In the genomic region with DNA sequence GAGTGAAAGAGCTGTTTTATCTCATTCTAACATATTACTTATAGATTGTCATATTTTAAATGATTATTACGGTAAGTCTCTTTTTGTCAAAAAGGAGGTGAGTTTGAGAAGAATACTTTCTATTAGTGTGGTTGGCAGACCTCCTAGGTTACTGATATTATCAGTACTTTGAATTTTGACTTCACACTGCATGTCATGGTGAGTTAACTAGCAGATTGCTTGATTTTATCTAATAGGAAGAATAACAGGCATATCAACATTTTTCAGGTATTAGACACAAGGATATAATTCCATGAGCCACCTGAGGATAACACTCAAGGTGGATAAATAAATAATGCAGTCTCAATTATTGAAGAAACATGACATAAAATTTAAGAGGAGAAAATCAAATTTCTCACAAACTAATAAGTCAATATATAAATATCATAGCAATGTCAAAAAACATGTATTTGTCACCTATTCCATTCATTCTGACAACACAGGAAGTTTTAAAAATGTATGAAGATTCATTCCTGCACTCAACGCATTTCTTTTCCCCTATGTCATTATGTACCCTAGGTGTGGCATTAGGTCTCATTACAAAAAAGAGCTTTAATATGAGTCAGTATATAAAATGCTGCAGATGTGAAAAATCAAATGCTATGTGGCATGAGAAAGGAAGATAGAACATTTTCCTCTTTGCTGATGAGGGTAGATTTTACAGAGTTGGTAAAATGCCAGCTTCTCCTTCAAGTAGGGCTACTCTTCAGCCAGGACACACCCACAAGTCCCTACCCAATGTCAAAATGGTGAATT, we compare ENCODE assay signal across 17 cellular contexts.
DNase-seq lines count a peak whose midpoint lies in the region; ATAC-seq, FAIRE-seq and TF ChIP-seq lines count a peak whose summit lies in the region.
"Had no signal": no experiment of that assay in that cellular context is flagged by ENCODE, and none has a peak within 500 bp of the region (broad histone marks: within the 10 kb centered on the region; RNA-seq: fewer than 3 reads in every experiment).

No MANE protein-coding gene starts in this region.

- intact Hi-C loops in PC-9 (cut with micrococcal nuclease; ENCODE audit: unreplicated experiment): loop anchor here (1.0 to 10.0 kb wide), 3 partner anchors 20 to 428 kb away; no protein-coding TSS in a partner anchor
- intact Hi-C loops in pancreas (cut with DNase I): no loop called here
- intact Hi-C loops in heart left ventricle (cut with DNase I): no loop called here

- H3K4me3 ChIP-seq in PC-9: peak overlapping the region; percentile 17; the same call in 1 of the 2 replicates
- no peak overlapping the region for H3K4me3 ChIP-seq in pancreas
- no peak overlapping the region for H3K4me3 ChIP-seq in heart left ventricle
- H3K4me3 ChIP-seq: BLaER1 treated with 17β-estradiol and CSF1 and Interleukin-3, amounts not matched to agents 10 nM and 100 nM had no signal

- TF ChIP-seq CTCF in PC-9 (conservative IDR thresholded peaks at IDR 0.05) (no peak), pancreas (IDR thresholded peaks at IDR 0.05) (no peak), heart left ventricle (IDR thresholded peaks at IDR 0.05) (no peak)

- WGBS in pancreas, 2 donors: 70 to 81% methylated on average over 2 of the region's 2 CpGs
- 69 to 84% (median 80%) methylated on average over 2 of the region's 2 CpGs for WGBS in heart left ventricle, 4 donors

- POLR2A ChIA-PET in PC-9 (lab: Charles Lee; ENCODE audit: unreplicated experiment): no interaction called here

- H3K27me3 ChIP-seq in PC-9 (ENCODE audit: insufficient read depth, low read depth) (no peaks in the 10 kb centered on the region), pancreas (peaks cover 0 to 4% (median 0%) of the 10 kb centered on the region in 4 donors), heart left ventricle (no peaks in the 10 kb centered on the region)
- H3K27me3 ChIP-seq: BLaER1 treated with 17β-estradiol and CSF1 and Interleukin-3, amounts not matched to agents 10 nM and 100 nM had no signal

- H3K4me2 ChIP-seq in PC-9: peak overlapping the region; percentile 51
- H3K4me2 ChIP-seq: BLaER1 treated with 17β-estradiol and CSF1 and Interleukin-3, amounts not matched to agents 10 nM and 100 nM had no signal

- H3K4me1 ChIP-seq in PC-9 (replicated peaks; ENCODE audit: insufficient read depth): peaks cover 31% of the 10 kb centered on the region
- no peaks in the 10 kb centered on the region for H3K4me1 ChIP-seq in pancreas
- no peaks in the 10 kb centered on the region for H3K4me1 ChIP-seq in heart left ventricle
- H3K4me1 ChIP-seq: BLaER1 treated with 17β-estradiol and CSF1 and Interleukin-3, amounts not matched to agents 10 nM and 100 nM had no signal

- H3K27ac ChIP-seq in PC-9 (peak overlapping the region; percentile 69), epithelial cell of prostate (peak overlapping the region; percentile 18), pancreas (no peak overlapping the region), heart left ventricle (no peak overlapping the region)
- H3K27ac ChIP-seq: BLaER1 treated with 17β-estradiol and CSF1 and Interleukin-3, amounts not matched to agents 10 nM and 100 nM had no signal

- ATAC-seq in pancreas (no peak), HG02852 (IDR thresholded peaks at IDR 0.05; ENCODE audit: unreplicated experiment) (no peak), heart left ventricle (no peak)
- ATAC-seq: CD8-positive, alpha-beta T cell; HCT116 had no signal

- FAIRE-seq in pancreas (lab: Jason Lieb, UNC): no peak

- H3K9me3 ChIP-seq in PC-9 (ENCODE audit: insufficient read depth, low read depth): peaks cover 10% of the 10 kb centered on the region
- no peaks in the 10 kb centered on the region for H3K9me3 ChIP-seq in pancreas
- no peaks in the 10 kb centered on the region for H3K9me3 ChIP-seq in heart left ventricle
- H3K9me3 ChIP-seq: BLaER1 treated with 17β-estradiol and CSF1 and Interleukin-3, amounts not matched to agents 10 nM and 100 nM had no signal

- H3K36me3 ChIP-seq in PC-9 (ENCODE audit: low read depth) (no peaks in the 10 kb centered on the region), pancreas (no peaks in the 10 kb centered on the region), heart left ventricle (no peaks in the 10 kb centered on the region)
- H3K36me3 ChIP-seq: BLaER1 treated with 17β-estradiol and CSF1 and Interleukin-3, amounts not matched to agents 10 nM and 100 nM had no signal

- no peaks in the 10 kb centered on the region for H3K79me2 ChIP-seq in PC-9 (ENCODE audit: low read depth)

- CTCF ChIA-PET in PC-9 (lab: Charles Lee): interaction anchor here (0.5 kb wide), 1 partner anchor 86 kb away, joined by 10 read pairs; no protein-coding TSS in a partner anchor

- DNase-seq in HT-29 (ENCODE audit: low spot score): peak; percentile 22
- peak; percentile 22 to 92 for DNase-seq in PC-9
- no peak for DNase-seq in epithelial cell of prostate (ENCODE audit: low read depth, low spot score)
- DNase-seq in renal cortical epithelial cell (ENCODE audit: low read depth): peak; percentile 22
- no peak for DNase-seq in pancreas
- no peak for DNase-seq in heart left ventricle
- DNase-seq: 8988T; Calu3; CD8-positive, alpha-beta T cell; DMS79 treated with DMSO at 0.1 percent for 48 hours; GF-D8; GOT3; H7; HFFc6 had no signal

- peak overlapping the region; percentile 53; the same call in 1 of the 2 replicates for H2AFZ ChIP-seq in PC-9

- no peaks in the 10 kb centered on the region for H4K20me1 ChIP-seq in PC-9 (ENCODE audit: insufficient read depth)
- H4K20me1 ChIP-seq: BLaER1 treated with 17β-estradiol and CSF1 and Interleukin-3, amounts not matched to agents 10 nM and 100 nM had no signal

- TF ChIP-seq POLR2A in heart left ventricle (IDR thresholded peaks at IDR 0.05): no peak

- BruUV-seq in PC-9 (replicated peaks; lab: Mats Ljungman, UMichigan): no TSS peak

- H3F3A ChIP-seq in PC-9 (ENCODE audit: insufficient read depth, low read depth): peaks cover 22% of the 10 kb centered on the region

- no peaks in the 10 kb centered on the region for H3K9me2 ChIP-seq in PC-9 (ENCODE audit: insufficient read depth)

Comparison
In these comparisons a context has a peak if more than half of its experiments do, and no peak if none do; other contexts are left out.
1. DNase-seq: peak in HT-29 (single experiment), PC-9 (2 of 2) and renal cortical epithelial cell (single experiment); none in epithelial cell of prostate (single experiment), pancreas (0 of 6) and heart left ventricle (0 of 5).
2. H3K27ac ChIP-seq: peak in PC-9 (single experiment) and epithelial cell of prostate (single experiment); none in pancreas (0 of 4) and heart left ventricle (0 of 12).